In genomic region chrX:150767475-150768131, GRCh38 we compare ENCODE assay signal across 9 cellular contexts.
A peak's percentile ranks its signal among the peaks of the same experiment; 100 is the strongest.
DNase-seq lines count a peak whose midpoint lies in the region; ATAC-seq and TF ChIP-seq lines count a peak whose summit lies in the region.
"Had no signal": no experiment of that assay in that cellular context is flagged by ENCODE, and none has a peak within 500 bp of the region (broad histone marks: within the 10 kb centered on the region; RNA-seq: fewer than 3 reads in every experiment).

No MANE protein-coding gene starts in this region.

- H3K27me3 Mint-ChIP-seq in activated T-cell treated with anti-CD3 and anti-CD28 coated beads, Interleukin-2, amount 50 U/mL, for 24 hours = peaks cover 6% of the 10 kb centered on the region

- H3K27ac Mint-ChIP-seq in activated T-cell treated with anti-CD3 and anti-CD28 coated beads, Interleukin-2, amount 50 U/mL, for 24 hours = peak overlapping the region; percentile 71

- peaks cover 13% of the 10 kb centered on the region for H3K4me1 Mint-ChIP-seq in activated T-cell treated with anti-CD3 and anti-CD28 coated beads, Interleukin-2, amount 50 U/mL, for 24 hours (ENCODE audit: low read depth)

- no peak overlapping the region for H3K4me3 Mint-ChIP-seq in activated T-cell treated with anti-CD3 and anti-CD28 coated beads, Interleukin-2, amount 50 U/mL, for 24 hours

- H3K36me3 Mint-ChIP-seq in activated T-cell treated with anti-CD3 and anti-CD28 coated beads, Interleukin-2, amount 50 U/mL, for 24 hours (ENCODE audit: low read depth) = peaks cover 24% of the 10 kb centered on the region

- no peaks in the 10 kb centered on the region for H3K9me3 Mint-ChIP-seq in activated T-cell treated with anti-CD3 and anti-CD28 coated beads, Interleukin-2, amount 50 U/mL, for 24 hours

- DNase-seq in AG20443 (ENCODE audit: low spot score) (peak; percentile 75), islet precursor cell (peak; percentile 77)
- DNase-seq in activated T-cell treated with anti-CD3 and anti-CD28 coated beads, Interleukin-2, amount 50 U/mL, for 24 hours = peak; percentile 45
- DNase-seq: NCI-H524 treated with DMSO at 0.1 percent for 48 hours had no signal

- no peak for TF ChIP-seq POLR2A in GM18505 (IDR thresholded peaks at IDR 0.05; ENCODE audit: borderline replicate concordance, extremely low read depth, insufficient read depth, insufficient read length)

- ATAC-seq in HG02884 (IDR thresholded peaks at IDR 0.05; ENCODE audit: unreplicated experiment) (peak; percentile 56), HG02938 (IDR thresholded peaks at IDR 0.05; ENCODE audit: unreplicated experiment) (no peak), HG02970 (IDR thresholded peaks at IDR 0.05; ENCODE audit: low FRiP score, unreplicated experiment) (no peak), GM18505 (IDR thresholded peaks at IDR 0.05; ENCODE audit: unreplicated experiment) (no peak), GM21526 (IDR thresholded peaks at IDR 0.05; ENCODE audit: low FRiP score, unreplicated experiment) (no peak)
